8 cellular contexts compared by ENCODE assay signal in the genomic region with DNA sequence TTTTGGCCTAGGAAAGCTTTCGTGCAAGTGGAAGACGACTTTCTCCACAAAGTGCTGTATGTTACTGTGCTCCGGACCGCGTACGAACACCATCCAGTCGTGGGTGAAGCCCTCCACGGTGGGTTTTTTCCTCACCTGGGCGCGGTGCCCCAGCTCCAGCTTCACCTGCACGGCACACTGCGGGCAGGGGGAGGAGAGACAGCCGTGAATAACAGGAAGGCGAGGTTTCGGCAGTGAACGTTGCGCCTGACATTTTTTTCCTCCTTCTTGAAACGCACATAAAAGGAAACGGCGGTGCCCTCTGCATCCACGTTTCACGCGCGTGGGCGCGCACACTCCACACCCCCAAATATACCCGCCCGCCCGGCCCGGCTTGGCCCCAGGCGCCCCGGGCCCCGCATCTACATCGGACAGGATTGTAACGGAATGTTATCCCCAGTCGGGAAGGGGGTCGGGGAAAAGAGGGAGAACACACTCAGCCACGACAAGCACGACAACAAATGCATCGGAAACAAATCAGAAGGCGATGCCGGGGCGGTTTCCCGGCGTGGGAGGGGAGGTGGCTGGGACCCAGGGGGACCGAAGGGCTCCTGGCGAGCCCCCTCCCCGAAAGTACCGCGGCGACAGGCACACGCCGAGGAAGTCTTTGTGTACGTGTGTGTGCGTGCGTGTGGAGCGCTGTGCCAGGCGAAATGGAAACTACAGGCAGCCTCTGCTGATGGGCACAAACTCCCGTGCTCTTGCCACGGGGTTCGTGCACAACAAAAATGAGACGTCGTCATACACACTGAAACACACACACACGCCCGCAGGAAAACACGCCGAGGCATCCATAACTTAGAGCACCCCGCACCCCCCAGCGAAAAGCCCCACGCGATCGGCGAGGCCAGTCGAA. TPM values are rescaled to one million over a fixed set of nuclear protein-coding genes. Genes with fewer than 3 reads are reported as not detected.
DNase-seq lines count a peak whose midpoint lies in the region; ATAC-seq and TF ChIP-seq lines count a peak whose summit lies in the region.

No MANE protein-coding gene starts in this region.

- peak overlapping the region; percentile 72 for H2AFZ ChIP-seq in OCI-LY7 (ENCODE audit: low read length)
- peak overlapping the region; percentile 95 for H2AFZ ChIP-seq in osteoblast (ENCODE audit: low read length)

- WGBS in transverse colon (ENCODE audit: low coverage in 1 of 2), 2 donors = 1% methylated on average over 69 of the region's 74 CpGs; no CpG with 5 or more reads in 1 of the 2 donors

- DNase-seq in GM03348 (ENCODE audit: low spot score) = peak; percentile 47
- peak; percentile 9 for DNase-seq in OCI-LY7 (ENCODE audit: low spot score)
- DNase-seq in activated naive CD4-positive, alpha-beta T cell (lab: John Stamatoyannopoulos, UW) = peak; percentile 43 to 53 (median 50)
- DNase-seq in glomerular visceral epithelial cell (ENCODE audit: extremely low spot score) = peak; percentile 39
- DNase-seq in osteoblast (ENCODE audit: insufficient read length, low spot score, missing footprints) = peak; percentile 81
- peak; percentile 48 for DNase-seq in transverse colon

- H3K4me3 ChIP-seq in OCI-LY7 (ENCODE audit: low read depth, low read length, poor library complexity, severe bottlenecking) (peak overlapping the region; percentile 73), osteoblast (ENCODE audit: insufficient read depth, low read length) (peak overlapping the region; percentile 81), transverse colon (peak overlapping the region; percentile 74 to 94 (median 85))

- CTCF ChIA-PET in OCI-LY7 (lab: Charles Lee; ENCODE audit: unreplicated experiment) = no interaction called here

- no peaks in the 10 kb centered on the region for H4K20me1 ChIP-seq in OCI-LY7 (ENCODE audit: insufficient read depth, low read length)
- H4K20me1 ChIP-seq in osteoblast (ENCODE audit: insufficient read depth, low read length) = no peaks in the 10 kb centered on the region

- H3K4me1 ChIP-seq in OCI-LY7 (ENCODE audit: insufficient read depth, low read length, poor library complexity, severe bottlenecking) = peaks cover 20% of the 10 kb centered on the region
- H3K4me1 ChIP-seq in osteoblast (ENCODE audit: insufficient read depth, low read length) = peaks cover 11% of the 10 kb centered on the region
- peaks cover 9 to 48% (median 25%) of the 10 kb centered on the region in 4 donors for H3K4me1 ChIP-seq in transverse colon

- POLR2A ChIA-PET in OCI-LY7 (lab: Charles Lee) = interaction anchor here (0.7 to 1.6 kb wide), 3 partner anchors 16 to 475 kb away, joined by 3 to 6 read pairs (median 3); no protein-coding TSS in a partner anchor

- BruUV-seq in OCI-LY7 (replicated peaks; lab: Mats Ljungman, UMichigan) = no TSS peak

- H3K9me3 ChIP-seq in OCI-LY7 (ENCODE audit: low read length) = no peaks in the 10 kb centered on the region
- no peaks in the 10 kb centered on the region for H3K9me3 ChIP-seq in osteoblast (ENCODE audit: low read depth, low read length)
- H3K9me3 ChIP-seq in transverse colon = no peaks in the 10 kb centered on the region

- intact Hi-C loops in OCI-LY7 (cut with micrococcal nuclease; ENCODE audit: unreplicated experiment) (loop anchor here (5.0 to 10.0 kb wide), 3 partner anchors 264 to 694 kb away; no protein-coding TSS in a partner anchor), transverse colon (cut with DNase I; ENCODE audit: low total_unique reads) (loop anchor here (5.0 to 10.0 kb wide), 4 partner anchors 61 to 696 kb away; partner anchors contain the start of gene FOCAD)

- no peak for TF ChIP-seq EP300 in transverse colon (IDR thresholded peaks at IDR 0.05; ENCODE audit: low read depth)

- ATAC-seq in GM19463 (IDR thresholded peaks at IDR 0.05; ENCODE audit: unreplicated experiment) (no peak), GM21529 (IDR thresholded peaks at IDR 0.05; ENCODE audit: unreplicated experiment) (no peak)

- no peak for TF ChIP-seq CTCF in OCI-LY7 (conservative IDR thresholded peaks at IDR 0.05; ENCODE audit: low read length)
- TF ChIP-seq CTCF in osteoblast (IDR thresholded peaks at IDR 0.05; ENCODE audit: extremely low read depth, low read depth, low read length) = no peak
- TF ChIP-seq CTCF in transverse colon (IDR thresholded peaks at IDR 0.05) = no peak

- H3K9me2 ChIP-seq in OCI-LY7 (ENCODE audit: insufficient read depth, low read length) = no peaks in the 10 kb centered on the region

- H3K36me3 ChIP-seq in OCI-LY7 (ENCODE audit: insufficient read depth, low read length) = no peaks in the 10 kb centered on the region
- H3K36me3 ChIP-seq in osteoblast (ENCODE audit: insufficient read depth, low read length) = no peaks in the 10 kb centered on the region
- no peaks in the 10 kb centered on the region for H3K36me3 ChIP-seq in transverse colon

- TF ChIP-seq POLR2A in transverse colon (IDR thresholded peaks at IDR 0.05) = no peak

- H3K27me3 ChIP-seq in osteoblast (ENCODE audit: insufficient read depth, low read length) (no peaks in the 10 kb centered on the region), transverse colon (no peaks in the 10 kb centered on the region)

- no peaks in the 10 kb centered on the region for H3K79me2 ChIP-seq in OCI-LY7 (ENCODE audit: insufficient read depth, low read depth, low read length)
- no peaks in the 10 kb centered on the region for H3K79me2 ChIP-seq in osteoblast (ENCODE audit: insufficient read depth, low read length)

- H3K27ac ChIP-seq in OCI-LY7 (ENCODE audit: low read depth, low read length, poor library complexity, severe bottlenecking) (no peak overlapping the region), osteoblast (ENCODE audit: low read depth, low read length) (peak overlapping the region; percentile 45), transverse colon (peak overlapping the region; percentile 90 to 98 (median 94))

- H3K4me2 ChIP-seq in OCI-LY7 (ENCODE audit: low read length) (peak overlapping the region; percentile 99), osteoblast (ENCODE audit: insufficient read depth, low read length) (peak overlapping the region; percentile 82)

- in situ Hi-C loops in transverse colon (cut with MboI; ENCODE audit: low pct_ligation_motif_present in 1 of 4, low pct_unique_long_range_greater_than_20kb in 1 of 4, low sequenced_read_pairs in 3 of 4) = loop anchor here in 3 of 4 donors (10.0 kb wide), 2 partner anchors 266 to 324 kb away; no protein-coding TSS in a partner anchor

RNA-seq across cellular contexts. Expression of gene MLLT3, which starts 1.4 kb away (rescaled TPM):
- total RNA-seq in OCI-LY7 (2014; rRNA removed; shearing (Covaris generic)) = 7.1 and 7.8 TPM in 2 replicates
- total RNA-seq in OCI-LY7 (2022) = 9.9 and 10.0 TPM in 2 replicates
- 13.8 and 17.4 TPM in 2 replicates for total RNA-seq in osteoblast
- total RNA-seq in transverse colon = 10 to 100 TPM in 3 of 4 donors, 1 to 10 TPM in 1; 9.4 to 38.2 (median 30.2) TPM

Comparison
In these comparisons a context has a peak if more than half of its experiments do, and no peak if none do; other contexts are left out.
1. DNase-seq: peak in every context shown above with its lines; median percentile 81 in osteoblast; 50 in activated naive CD4-positive, alpha-beta T cell; 48 in transverse colon; 47 in GM03348; 39 in glomerular visceral epithelial cell; 9 in OCI-LY7.